Comparison of ENCODE assay signal across 1 cellular context in genomic region chr1:25986773-25987172, GRCh38. TPM values are rescaled to one million over a fixed set of nuclear protein-coding genes. Genes with fewer than 3 reads are reported as not detected.
"Had no signal": no experiment of that assay in that cellular context is flagged by ENCODE, and none has a peak within 500 bp of the region (broad histone marks: within the 10 kb centered on the region; RNA-seq: fewer than 3 reads in every experiment).

No MANE protein-coding gene starts in this region.

RNA-seq across cellular contexts. Expression of gene EXTL1, which starts 34.8 kb away (rescaled TPM):
- total RNA-seq: GM12878 had no signal
- polyA plus RNA-seq: GM12878 had no signal

RNA-seq across cellular contexts. Expression of gene SLC30A2, which starts 59.1 kb away (rescaled TPM):
- polyA plus RNA-seq: GM12878 had no signal
